In genomic region chr1:47457547-47457946, GRCh38 we compare ENCODE assay signal across 2 cellular contexts. TPM values are rescaled to one million over a fixed set of nuclear protein-coding genes. Genes with fewer than 3 reads are reported as not detected.
"Had no signal": no experiment of that assay in that cellular context is flagged by ENCODE, and none has a peak within 500 bp of the region (broad histone marks: within the 10 kb centered on the region; RNA-seq: fewer than 3 reads in every experiment).

No MANE protein-coding gene starts in this region.

RNA-seq across cellular contexts. Expression of gene FOXE3, which starts 41.5 kb away (rescaled TPM):
- total RNA-seq: G401, GM12878 had no signal
